In the genomic region with DNA sequence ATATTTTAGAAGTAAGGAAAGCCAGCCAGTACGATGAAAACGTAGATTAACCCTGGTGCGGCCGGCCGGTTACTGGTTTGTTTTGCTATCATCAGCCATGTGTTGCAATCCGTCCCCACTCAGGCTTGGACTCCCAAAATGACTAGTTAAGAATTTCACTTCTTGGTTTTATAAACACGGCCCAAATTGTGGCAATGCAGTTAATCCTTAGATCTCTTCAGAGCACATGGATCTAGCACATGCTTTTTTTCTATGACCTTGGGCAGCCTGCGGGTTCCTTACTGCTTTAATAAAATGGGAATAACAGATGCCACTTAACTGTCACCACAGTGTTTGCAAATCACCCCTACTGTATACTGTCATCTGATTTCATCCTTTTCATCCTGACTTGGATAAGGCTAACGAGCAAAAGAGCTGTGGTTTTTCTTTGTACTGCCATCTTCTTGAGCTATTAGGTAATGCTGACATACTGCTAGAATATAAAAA, we compare ENCODE assay signal across 8 cellular contexts. TPM values are rescaled to one million over a fixed set of nuclear protein-coding genes. Genes with fewer than 3 reads are reported as not detected.
DNase-seq lines count a peak whose midpoint lies in the region; ATAC-seq lines count a peak whose summit lies in the region.

No MANE protein-coding gene starts in this region.

- H3K9ac ChIP-seq in neuronal stem cell (ENCODE audit: low read depth, low read length, poor library complexity): no peak overlapping the region

- no peak overlapping the region for H4K91ac ChIP-seq in neuronal stem cell (ENCODE audit: low read depth, low read length, poor library complexity)

- H2BK12ac ChIP-seq in neuronal stem cell (ENCODE audit: low read length): no peak overlapping the region

- peaks cover 1 to 9% of the 10 kb centered on the region in 2 donors for H3K4me1 ChIP-seq in neuronal stem cell (ENCODE audit: control insufficient read depth in 2 of 2, insufficient read depth in 1 of 2, low read depth in 1 of 2, low read length in 2 of 2)

- no peak overlapping the region for H2AFZ ChIP-seq in neuronal stem cell (ENCODE audit: low read length)

- in situ Hi-C loops in Caki2 (cut with HindIII; ENCODE audit: low pct_unique_long_range_greater_than_20kb, low sequenced_read_pairs): no loop called here

- H3K4me3 Mint-ChIP-seq in T-helper 17 cell: peak overlapping the region; percentile 99

- H2BK5ac ChIP-seq in neuronal stem cell (ENCODE audit: low read length): no peak overlapping the region

- H3K27me3 ChIP-seq in neuronal stem cell (ENCODE audit: control insufficient read depth in 3 of 3, insufficient read depth in 3 of 3, low read depth in 1 of 3, low read length in 3 of 3): peaks cover 0 to 12% (median 3%) of the 10 kb centered on the region in 3 experiments

- H3K79me1 ChIP-seq in neuronal stem cell (ENCODE audit: low read depth, low read length): peaks cover 2% of the 10 kb centered on the region

- no peak overlapping the region for H3K18ac ChIP-seq in neuronal stem cell (ENCODE audit: low read length)

- DNase-seq in Caki2 (ENCODE audit: low read depth) (peak; percentile 26), T-helper 17 cell (no peak), fibroblast of gingiva (ENCODE audit: low read depth) (peak; percentile 58), neuronal stem cell (ENCODE audit: low spot score) (no peak), NCI-H2196 (lab: John Stamatoyannopoulos, UW; ENCODE audit: unreplicated experiment) (no peak), KG1 (lab: John Stamatoyannopoulos, UW) (no peak)

- no peak overlapping the region for H2BK15ac ChIP-seq in neuronal stem cell (ENCODE audit: low read length)

- H3K4me1 Mint-ChIP-seq in T-helper 17 cell: peaks cover 44% of the 10 kb centered on the region

- no peak overlapping the region for H2AK5ac ChIP-seq in neuronal stem cell (ENCODE audit: low read depth, low read length)

- H3K4ac ChIP-seq in neuronal stem cell (ENCODE audit: low read length): no peak overlapping the region

- peak; percentile 33 for ATAC-seq in HG02938 (IDR thresholded peaks at IDR 0.05; ENCODE audit: unreplicated experiment)
- no peak for ATAC-seq in T-helper 17 cell
- no peak for ATAC-seq in HG02885 (IDR thresholded peaks at IDR 0.05; ENCODE audit: poor library complexity, unreplicated experiment)

- peak overlapping the region in 1 of 2 donors; percentile 59 for H3K4me3 ChIP-seq in neuronal stem cell (ENCODE audit: low read length in 2 of 2)

- H3K27ac Mint-ChIP-seq in T-helper 17 cell: peak overlapping the region; percentile 96

- no peaks in the 10 kb centered on the region for H3K9me3 ChIP-seq in T-helper 17 cell (ENCODE audit: control insufficient read depth, low read length, poor library complexity, severe bottlenecking)
- H3K9me3 ChIP-seq in neuronal stem cell (replicated peaks in 1 of 2; ENCODE audit: control insufficient read depth in 2 of 2, insufficient read depth in 1 of 2, low read depth in 1 of 2, low read length in 2 of 2): peaks cover 0 to 12% of the 10 kb centered on the region in 2 donors

- no peak overlapping the region for H2BK120ac ChIP-seq in neuronal stem cell (ENCODE audit: low read depth, low read length)

- H3K36me3 Mint-ChIP-seq in T-helper 17 cell (ENCODE audit: low read depth): peaks cover 6% of the 10 kb centered on the region

- peak overlapping the region; percentile 55 for H3K4me2 ChIP-seq in neuronal stem cell (ENCODE audit: insufficient read depth, low read length, poor library complexity, severe bottlenecking)

- peaks cover 0 to 8% of the 10 kb centered on the region in 2 donors for H3K36me3 ChIP-seq in neuronal stem cell (replicated peaks in 1 of 2; ENCODE audit: control insufficient read depth in 2 of 2, insufficient read depth in 2 of 2, low read length in 2 of 2)

- H3K23ac ChIP-seq in neuronal stem cell (ENCODE audit: low read depth, low read length, poor library complexity): no peak overlapping the region

- H3K27ac ChIP-seq in neuronal stem cell (replicated peaks; ENCODE audit: low read length): no peak overlapping the region

- no peak overlapping the region for H3K14ac ChIP-seq in neuronal stem cell (ENCODE audit: low read length)

- no CpG with 5 or more reads among the region's 9 CpGs for WGBS in neuronal stem cell (ENCODE audit: extremely low coverage in 2 of 2, insufficient read length in 2 of 2, insufficient replicate concordance in 1 of 2), 2 donors

- no peaks in the 10 kb centered on the region for H3K27me3 Mint-ChIP-seq in T-helper 17 cell

- no peak overlapping the region for H4K8ac ChIP-seq in neuronal stem cell (ENCODE audit: low read depth, low read length)

RNA-seq across cellular contexts. Expression of a gene that starts 1.5 kb away (rescaled TPM):
- total RNA-seq in Caki2 (2014; rRNA removed; shearing (Covaris generic); ENCODE audit: low replicate concordance): 99.1 and 132 TPM in 2 replicates
- total RNA-seq in T-helper 17 cell: 10 to 100 TPM; 89.6 to 92.9 TPM
- 29.0 TPM for polyA plus RNA-seq in neuronal stem cell (2013, experiment 1 of 2)
- 29.1 TPM for polyA plus RNA-seq in neuronal stem cell (2013, experiment 2 of 2)

Comparison
In these comparisons a context has a peak if more than half of its experiments do, and no peak if none do; other contexts are left out.
1. DNase-seq: peak in Caki2 (single experiment) and fibroblast of gingiva (single experiment); none in T-helper 17 cell (0 of 3), neuronal stem cell (single experiment), NCI-H2196 (single experiment) and KG1 (single experiment).